ENCODE assay signal across 18 cellular contexts in the genomic region with DNA sequence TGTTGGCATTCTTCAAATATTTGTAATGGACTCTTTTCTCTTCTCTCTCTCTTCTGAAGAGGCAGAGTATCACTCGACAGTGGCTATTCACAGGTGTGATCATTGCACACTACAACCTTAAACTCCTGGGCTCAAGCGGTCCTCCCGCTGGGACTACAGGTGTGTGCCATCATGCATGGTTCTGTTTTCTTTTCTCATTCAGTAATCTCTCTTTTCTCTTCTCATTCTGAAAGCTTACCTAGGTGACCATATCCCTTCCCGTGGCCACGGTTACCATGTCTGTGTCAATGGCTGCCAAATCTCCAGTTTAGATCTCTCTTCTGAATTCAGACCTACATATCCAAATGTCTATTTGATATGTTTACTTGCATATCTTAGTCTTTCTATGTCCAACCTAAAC.
A peak's percentile ranks its signal among the peaks of the same experiment; 100 is the strongest.
DNase-seq lines count a peak whose midpoint lies in the region; ATAC-seq, FAIRE-seq and TF ChIP-seq lines count a peak whose summit lies in the region.
"Had no signal": no experiment of that assay in that cellular context is flagged by ENCODE, and none has a peak within 500 bp of the region (broad histone marks: within the 10 kb centered on the region; RNA-seq: fewer than 3 reads in every experiment).

No MANE protein-coding gene starts in this region.

- TF ChIP-seq CTCF in D721Med (IDR thresholded peaks at IDR 0.05; ENCODE audit: insufficient read depth, missing control alignments): no peak

- DNase-seq in DMS53 (lab: John Stamatoyannopoulos, UW) (peak; percentile 56), NCI-H146 treated with DMSO at 0.1 percent for 48 hours (lab: John Stamatoyannopoulos, UW; ENCODE audit: unreplicated experiment) (peak; percentile 99), NCI-H69 (lab: John Stamatoyannopoulos, UW) (peak; percentile 17), substantia nigra (lab: John Stamatoyannopoulos, UW) (no peak), D721Med (ENCODE audit: insufficient read length, low spot score) (no peak), activated gamma-delta T cell treated with Interleukin-2 at 50 U/mL for 16 hours (no peak)
- DNase-seq: Caco-2; CD4-positive, alpha-beta T cell; DMS153; H9; Karpas-422; NCI-H1436 treated with DMSO at 0.1 percent for 48 hours; NCI-H446; NCI-H748 treated with DMSO at 0.1 percent for 48 hours; T1000 had no signal

- no peak overlapping the region for H3K27ac ChIP-seq in substantia nigra (ENCODE audit: low read depth, low read length, poor library complexity, severe bottlenecking)
- H3K27ac ChIP-seq: A549 had no signal

- ATAC-seq in GM18502 (IDR thresholded peaks at IDR 0.05; ENCODE audit: poor library complexity, unreplicated experiment) (peak; percentile 45), GM21381 (IDR thresholded peaks at IDR 0.05; ENCODE audit: unreplicated experiment) (no peak)
- ATAC-seq: A549 had no signal

- FAIRE-seq in D721Med (lab: Jason Lieb, UNC): no peak
- FAIRE-seq: A549 had no signal

Comparison
In these comparisons a context has a peak if more than half of its experiments do, and no peak if none do; other contexts are left out.
1. DNase-seq: peak in DMS53 (single experiment), NCI-H146 treated with DMSO at 0.1 percent for 48 hours (single experiment) and NCI-H69 (single experiment); none in substantia nigra (0 of 49), D721Med (single experiment) and activated gamma-delta T cell treated with Interleukin-2 at 50 U/mL for 16 hours (single experiment).